1 cellular context compared by ENCODE assay signal in genomic region chr5:122291000-122291592, GRCh38.
TF ChIP-seq lines count a peak whose summit lies in the region.

No MANE protein-coding gene starts in this region.

TF ChIP-seq in GM23338, 12 proteins besides CTCF, POLR2A, EP300 and RAD21 (continued from another document):
- peak; percentile 93 for TF ChIP-seq ZNF462 (CRISPR knock-in tag; IDR thresholded peaks at IDR 0.05)
